In the genomic region with DNA sequence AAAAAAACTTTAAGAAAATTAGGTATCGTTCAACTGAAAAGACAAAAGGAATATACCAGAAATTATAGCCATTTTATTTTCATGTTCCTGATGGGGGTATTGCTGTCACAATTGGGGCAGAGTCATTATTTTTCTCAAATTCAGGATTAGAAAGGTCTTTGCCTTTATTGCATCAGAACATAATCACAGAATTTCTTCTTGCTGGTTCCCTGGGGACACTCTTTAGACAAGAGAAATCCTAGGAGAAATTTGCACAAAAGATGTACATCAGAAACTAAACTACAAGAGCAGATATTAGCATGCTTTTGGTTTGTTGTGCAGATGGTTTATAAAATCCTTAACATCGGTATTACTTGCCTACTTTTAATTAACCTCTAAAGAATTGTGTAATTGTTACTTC, we compare ENCODE assay signal across 25 cellular contexts.
"Had no signal": no experiment of that assay in that cellular context is flagged by ENCODE, and none has a peak within 500 bp of the region (broad histone marks: within the 10 kb centered on the region; RNA-seq: fewer than 3 reads in every experiment).

No MANE protein-coding gene starts in this region.

- H3K27ac ChIP-seq: brain microvascular endothelial cell, cardiac muscle cell had no signal

- H3K9me3 Mint-ChIP-seq: activated B cell treated with CpG ODN at 0.5 μM for 24 hours; activated CD4-positive, alpha-beta T cell treated with anti-CD3 and anti-CD28 coated beads, Interleukin-2, amount 10 ng/mL, durations not matched to agents 24 days and 14 days; activated naive CD8-positive, alpha-beta T cell treated with anti-CD3 and anti-CD28 coated beads, Interleukin-2, amount 50 U/mL, for 24 hours; activated T-cell treated with anti-CD3 and anti-CD28 coated beads, Interleukin-2, amount 50 U/mL, for 24 hours; activated T-helper 1 cell treated with anti-CD3 and anti-CD28 coated beads, Interleukin-12 subunit alpha, Interleukin-12 subunit beta, Interleukin-2, Interleukin-4 antibody, amounts not matched to agents 30 ng/mL and 10 ng/mL and 1 ng/mL, durations not matched to agents 14 hours and 24 hours and 36 hours had no signal

- DNase-seq: activated B cell treated with CpG ODN at 0.5 μM for 24 hours; activated CD4-positive, alpha-beta T cell treated with anti-CD3 and anti-CD28 coated beads for 1 hour; activated CD4-positive, alpha-beta T cell treated with anti-CD3 and anti-CD28 coated beads, Interleukin-2, amount 10 ng/mL, durations not matched to agents 24 days and 14 days; activated CD4-positive, alpha-beta T cell treated with anti-CD3 and anti-CD28 coated beads, Interleukin-2, amount 50 U/mL, for 48 hours; activated CD8-positive, alpha-beta memory T cell treated with anti-CD3 and anti-CD28 coated beads, Interleukin-2, amount 10 ng/mL, durations not matched to agents 7 days and 5 days; activated effector memory CD4-positive, alpha-beta T cell treated with anti-CD3 and anti-CD28 coated beads, Interleukin-2, amount 50 U/mL, for 16 hours; activated naive CD4-positive, alpha-beta T cell treated with Interleukin-2 at 50 U/mL for 16 hours; activated naive CD8-positive, alpha-beta T cell treated with anti-CD3 and anti-CD28 coated beads, Interleukin-2, amount 50 U/mL, for 24 hours; activated T-cell treated with anti-CD3 and anti-CD28 coated beads, Interleukin-2, amount 50 U/mL, for 24 hours; amygdala; brain microvascular endothelial cell; Karpas-422; MM.1S; NCI-H1105; NCI-H146; NCI-H1930; NCI-H2107; NCI-H510A treated with DMSO at 0.1 percent for 48 hours; PC-3; SHP77 treated with DMSO at 0.1 percent for 48 hours; T-helper 17 cell; T-helper 9 cell had no signal

- H3K4me1 Mint-ChIP-seq: activated B cell treated with CpG ODN at 0.5 μM for 24 hours had no signal

- H3K27me3 ChIP-seq: brain microvascular endothelial cell, cardiac muscle cell had no signal

- H3K36me3 ChIP-seq: brain microvascular endothelial cell, cardiac muscle cell had no signal

- H3K27me3 Mint-ChIP-seq: activated B cell treated with CpG ODN at 0.5 μM for 24 hours; activated CD4-positive, alpha-beta T cell treated with anti-CD3 and anti-CD28 coated beads, Interleukin-2, amount 10 ng/mL, durations not matched to agents 24 days and 14 days; activated CD8-positive, alpha-beta memory T cell treated with anti-CD3 and anti-CD28 coated beads, Interleukin-2, amount 10 ng/mL, durations not matched to agents 7 days and 5 days; activated naive CD8-positive, alpha-beta T cell treated with anti-CD3 and anti-CD28 coated beads, Interleukin-2, amount 50 U/mL, for 24 hours; activated T-cell treated with anti-CD3 and anti-CD28 coated beads, Interleukin-2, amount 50 U/mL, for 24 hours; T-helper 17 cell had no signal

- H3K4me3 Mint-ChIP-seq: activated B cell treated with CpG ODN at 0.5 μM for 24 hours; activated CD4-positive, alpha-beta T cell treated with anti-CD3 and anti-CD28 coated beads, Interleukin-2, amount 10 ng/mL, durations not matched to agents 24 days and 14 days; activated CD8-positive, alpha-beta memory T cell treated with anti-CD3 and anti-CD28 coated beads, Interleukin-2, amount 10 ng/mL, durations not matched to agents 7 days and 5 days; activated naive CD8-positive, alpha-beta T cell treated with anti-CD3 and anti-CD28 coated beads, Interleukin-2, amount 50 U/mL, for 24 hours; activated T-cell treated with anti-CD3 and anti-CD28 coated beads, Interleukin-2, amount 50 U/mL, for 24 hours; activated T-helper 1 cell treated with anti-CD3 and anti-CD28 coated beads, Interleukin-12 subunit alpha, Interleukin-12 subunit beta, Interleukin-2, Interleukin-4 antibody, amounts not matched to agents 30 ng/mL and 10 ng/mL and 1 ng/mL, durations not matched to agents 14 hours and 24 hours and 36 hours; T-helper 17 cell had no signal

- H3K4me3 ChIP-seq: cardiac muscle cell had no signal

- H3K27ac Mint-ChIP-seq: activated B cell treated with CpG ODN at 0.5 μM for 24 hours; activated CD4-positive, alpha-beta T cell treated with anti-CD3 and anti-CD28 coated beads, Interleukin-2, amount 10 ng/mL, durations not matched to agents 24 days and 14 days; activated CD8-positive, alpha-beta memory T cell treated with anti-CD3 and anti-CD28 coated beads, Interleukin-2, amount 10 ng/mL, durations not matched to agents 7 days and 5 days; activated naive CD4-positive, alpha-beta T cell treated with anti-CD3 and anti-CD28 coated beads, Interleukin-2, amount 50 U/mL, for 72 hours; activated naive CD8-positive, alpha-beta T cell treated with anti-CD3 and anti-CD28 coated beads, Interleukin-2, amount 50 U/mL, for 24 hours; activated T-cell treated with anti-CD3 and anti-CD28 coated beads, Interleukin-2, amount 50 U/mL, for 24 hours; activated T-helper 1 cell treated with anti-CD3 and anti-CD28 coated beads, Interleukin-12 subunit alpha, Interleukin-12 subunit beta, Interleukin-2, Interleukin-4 antibody, amounts not matched to agents 30 ng/mL and 10 ng/mL and 1 ng/mL, durations not matched to agents 14 hours and 24 hours and 36 hours; T-helper 17 cell had no signal
